8 cellular contexts compared by ENCODE assay signal in the genomic region with DNA sequence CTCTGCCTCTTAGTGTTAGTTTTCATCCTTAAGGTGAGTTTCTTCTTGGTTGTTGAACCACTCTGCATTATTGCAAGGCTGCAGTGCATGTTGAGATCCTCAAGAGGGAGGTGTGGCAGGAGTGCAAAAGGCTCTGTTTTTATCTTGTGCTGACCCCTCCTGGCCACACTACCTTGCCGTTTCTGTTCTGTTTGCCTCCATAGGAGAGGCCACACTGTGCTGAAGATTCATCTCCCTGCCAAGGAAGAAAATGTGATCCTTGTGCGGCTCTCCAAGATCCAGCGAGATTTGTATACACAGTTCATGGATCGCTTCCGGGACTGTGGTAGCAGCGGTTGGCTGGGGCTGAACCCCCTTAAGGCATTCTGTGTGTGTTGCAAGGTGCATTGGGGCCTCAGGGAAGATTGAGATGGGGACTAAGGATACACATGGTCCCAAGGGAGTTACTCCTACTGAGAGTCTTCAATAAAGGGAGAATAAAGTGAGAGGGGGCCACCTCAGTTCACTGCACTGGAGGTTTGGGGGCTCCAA. TPM values are rescaled to one million over a fixed set of nuclear protein-coding genes. Genes with fewer than 3 reads are reported as not detected.
DNase-seq lines count a peak whose midpoint lies in the region; ATAC-seq lines count a peak whose summit lies in the region.

No MANE protein-coding gene starts in this region.

- H3K4me3 Mint-ChIP-seq in activated naive CD8-positive, alpha-beta T cell treated with anti-CD3 and anti-CD28 coated beads, Interleukin-2, amount 50 U/mL, for 24 hours = no peak overlapping the region
- no peak overlapping the region for H3K4me3 Mint-ChIP-seq in immature natural killer cell
- H3K4me3 Mint-ChIP-seq in stimulated activated memory B cell treated with anti-CD40 and anti-IgM and Interleukin-4, amounts not matched to agents 10 μg/mL and 1 μg/mL and 100 μg/mL, for 72 hours = no peak overlapping the region

- ATAC-seq in HG02973 (IDR thresholded peaks at IDR 0.05; ENCODE audit: unreplicated experiment) = peak; percentile 73
- peak; percentile 77 for ATAC-seq in activated naive CD8-positive, alpha-beta T cell treated with anti-CD3 and anti-CD28 coated beads, Interleukin-2, amount 50 U/mL, for 24 hours
- ATAC-seq in stimulated activated memory B cell treated with anti-CD40 and anti-IgM and Interleukin-4, amounts not matched to agents 10 μg/mL and 1 μg/mL and 100 μg/mL, for 72 hours = peak; percentile 75

- H3K27me3 Mint-ChIP-seq in activated naive CD8-positive, alpha-beta T cell treated with anti-CD3 and anti-CD28 coated beads, Interleukin-2, amount 50 U/mL, for 24 hours = no peaks in the 10 kb centered on the region
- peaks cover 0 to 5% (median 0%) of the 10 kb centered on the region in 3 donors for H3K27me3 Mint-ChIP-seq in immature natural killer cell (ENCODE audit: low read depth in 3 of 3)
- H3K27me3 Mint-ChIP-seq in stimulated activated memory B cell treated with anti-CD40 and anti-IgM and Interleukin-4, amounts not matched to agents 10 μg/mL and 1 μg/mL and 100 μg/mL, for 72 hours = no peaks in the 10 kb centered on the region

- intact Hi-C loops in posterior cingulate gyrus (cut with DNase I) = no loop called here

- H3K9me3 Mint-ChIP-seq in activated naive CD8-positive, alpha-beta T cell treated with anti-CD3 and anti-CD28 coated beads, Interleukin-2, amount 50 U/mL, for 24 hours = no peaks in the 10 kb centered on the region
- H3K9me3 Mint-ChIP-seq in immature natural killer cell = no peaks in the 10 kb centered on the region
- no peaks in the 10 kb centered on the region for H3K9me3 Mint-ChIP-seq in stimulated activated memory B cell treated with anti-CD40 and anti-IgM and Interleukin-4, amounts not matched to agents 10 μg/mL and 1 μg/mL and 100 μg/mL, for 72 hours

- peaks cover 46% of the 10 kb centered on the region for H3K36me3 Mint-ChIP-seq in activated naive CD8-positive, alpha-beta T cell treated with anti-CD3 and anti-CD28 coated beads, Interleukin-2, amount 50 U/mL, for 24 hours (ENCODE audit: low read depth)
- H3K36me3 Mint-ChIP-seq in immature natural killer cell = peaks cover 36 to 59% (median 41%) of the 10 kb centered on the region in 3 donors
- H3K36me3 Mint-ChIP-seq in stimulated activated memory B cell treated with anti-CD40 and anti-IgM and Interleukin-4, amounts not matched to agents 10 μg/mL and 1 μg/mL and 100 μg/mL, for 72 hours = peaks cover 86% of the 10 kb centered on the region

- H3K27ac Mint-ChIP-seq in activated naive CD8-positive, alpha-beta T cell treated with anti-CD3 and anti-CD28 coated beads, Interleukin-2, amount 50 U/mL, for 24 hours = peak overlapping the region; percentile 29
- peak overlapping the region in 1 of 6 donors; percentile 31 for H3K27ac Mint-ChIP-seq in immature natural killer cell
- no peak overlapping the region for H3K27ac Mint-ChIP-seq in stimulated activated memory B cell treated with anti-CD40 and anti-IgM and Interleukin-4, amounts not matched to agents 10 μg/mL and 1 μg/mL and 100 μg/mL, for 72 hours

- H3K4me1 Mint-ChIP-seq in activated naive CD8-positive, alpha-beta T cell treated with anti-CD3 and anti-CD28 coated beads, Interleukin-2, amount 50 U/mL, for 24 hours = no peaks in the 10 kb centered on the region
- no peaks in the 10 kb centered on the region for H3K4me1 Mint-ChIP-seq in immature natural killer cell
- no peaks in the 10 kb centered on the region for H3K4me1 Mint-ChIP-seq in stimulated activated memory B cell treated with anti-CD40 and anti-IgM and Interleukin-4, amounts not matched to agents 10 μg/mL and 1 μg/mL and 100 μg/mL, for 72 hours

- peak; percentile 3 for DNase-seq in activated naive CD4-positive, alpha-beta T cell treated with Interleukin-2 at 50 U/mL for 16 hours
- DNase-seq in activated naive CD4-positive, alpha-beta T cell treated with anti-CD3 and anti-CD28 coated beads, Interleukin-2, amount 50 U/mL, for 16 hours = no peak
- DNase-seq in NCI-H526 treated with DMSO at 0.1 percent for 48 hours (lab: John Stamatoyannopoulos, UW) (peak; percentile 60), immature natural killer cell (peak; percentile 4 to 11 (median 6)), posterior cingulate gyrus (no peak)
- peak; percentile 17 for DNase-seq in activated naive CD8-positive, alpha-beta T cell treated with anti-CD3 and anti-CD28 coated beads, Interleukin-2, amount 50 U/mL, for 24 hours

RNA-seq across cellular contexts. Expression of gene TEX264, which starts 33.0 kb away (rescaled TPM):
- 100 to 1,000 TPM; 101 to 155 (median 131) TPM for polyA plus RNA-seq in immature natural killer cell

Comparison
In these comparisons a context has a peak if more than half of its experiments do, and no peak if none do; other contexts are left out.
1. DNase-seq: peak in activated naive CD4-positive, alpha-beta T cell treated with Interleukin-2 at 50 U/mL for 16 hours (single experiment), NCI-H526 treated with DMSO at 0.1 percent for 48 hours (single experiment), activated naive CD8-positive, alpha-beta T cell treated with anti-CD3 and anti-CD28 coated beads, Interleukin-2, amount 50 U/mL, for 24 hours (single experiment) and immature natural killer cell (3 of 3); none in activated naive CD4-positive, alpha-beta T cell treated with anti-CD3 and anti-CD28 coated beads, Interleukin-2, amount 50 U/mL, for 16 hours (single experiment) and posterior cingulate gyrus (0 of 10).
2. Peak in every context shown above with its lines, with median percentiles within 50 percentile points of each other: ATAC-seq.